18 cellular contexts compared by ENCODE assay signal in the genomic region with DNA sequence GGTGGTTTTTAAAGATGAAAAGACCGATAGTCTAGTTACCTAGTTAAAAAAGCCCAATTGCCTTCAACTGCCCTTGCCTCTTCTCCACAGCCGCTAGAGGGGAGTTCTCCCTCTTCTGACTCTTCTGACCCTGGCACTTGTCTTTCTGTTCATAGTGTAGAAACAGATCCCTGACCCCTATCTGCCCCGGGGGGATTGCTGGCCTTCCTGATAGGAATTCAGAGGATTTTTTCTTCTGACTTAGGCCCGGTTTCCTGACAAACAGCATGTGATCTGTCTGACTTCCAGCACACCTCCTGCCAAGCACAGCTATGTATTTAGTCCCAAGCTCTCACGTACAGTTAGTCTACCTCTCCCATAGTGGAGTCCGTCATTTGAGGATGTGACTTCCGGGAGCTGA. TPM values are rescaled to one million over a fixed set of nuclear protein-coding genes. Genes with fewer than 3 reads are reported as not detected.
DNase-seq lines count a peak whose midpoint lies in the region; ATAC-seq and TF ChIP-seq lines count a peak whose summit lies in the region.
"Had no signal": no experiment of that assay in that cellular context is flagged by ENCODE, and none has a peak within 500 bp of the region (broad histone marks: within the 10 kb centered on the region; RNA-seq: fewer than 3 reads in every experiment).

No MANE protein-coding gene starts in this region.

- DNase-seq in COLO829 (ENCODE audit: low spot score) = peak; percentile 72
- DNase-seq in iris pigment epithelial cell (ENCODE audit: low read depth) = peak; percentile 24
- peak in 3 of 5 donors; percentile 30 to 62 (median 33) for DNase-seq in ovary
- no peak for DNase-seq in middle frontal gyrus (ENCODE audit: extremely low spot score, low spot score)
- DNase-seq in naive thymus-derived CD4-positive, alpha-beta T cell = no peak
- DNase-seq in NCI-H524 treated with DMSO at 0.1 percent for 48 hours (lab: John Stamatoyannopoulos, UW) = no peak
- DNase-seq: activated naive CD4-positive, alpha-beta T cell; Calu3; effector CD4-positive, alpha-beta T cell; hypothalamus had no signal

- CTCF ChIA-PET in naive thymus-derived CD4-positive, alpha-beta T cell (lab: Charles Lee) = no interaction called here

- H3K4me3 ChIP-seq in ovary = no peak overlapping the region
- no peak overlapping the region for H3K4me3 ChIP-seq in naive thymus-derived CD4-positive, alpha-beta T cell (ENCODE audit: low read length)

- intact Hi-C loops in ovary (cut with DNase I) = no loop called here
- intact Hi-C loops in naive thymus-derived CD4-positive, alpha-beta T cell (cut with micrococcal nuclease) = no loop called here

- WGBS in ovary, 3 donors = 31 to 40% (median 37%) methylated on average over 7 of the region's 7 CpGs

- no peaks in the 10 kb centered on the region for H3K36me3 ChIP-seq in ovary
- H3K36me3 ChIP-seq in naive thymus-derived CD4-positive, alpha-beta T cell (ENCODE audit: control insufficient read depth in 2 of 3, insufficient read depth in 3 of 3, low read length in 3 of 3) = peaks cover 0 to 2% (median 0%) of the 10 kb centered on the region in 3 experiments

- H3K9me3 ChIP-seq in ovary = no peaks in the 10 kb centered on the region
- H3K9me3 ChIP-seq in naive thymus-derived CD4-positive, alpha-beta T cell (ENCODE audit: control insufficient read depth in 2 of 3, low read length in 3 of 3) = peaks cover 0 to 9% (median 6%) of the 10 kb centered on the region in 3 experiments

- peaks cover 13% of the 10 kb centered on the region for H3K4me1 ChIP-seq in ovary (ENCODE audit: insufficient read depth)
- H3K4me1 ChIP-seq in naive thymus-derived CD4-positive, alpha-beta T cell (ENCODE audit: control insufficient read depth in 2 of 2, insufficient read depth in 2 of 2, low read length in 2 of 2) = peaks cover 0 to 8% of the 10 kb centered on the region in 2 donors

- POLR2A ChIA-PET in naive thymus-derived CD4-positive, alpha-beta T cell (lab: Charles Lee) = interaction anchor here (0.6 to 20.3 kb wide), 2 partner anchors 14 to 322 kb away, joined by 3 to 329 read pairs; a partner anchor contains a TSS

- no peaks in the 10 kb centered on the region for H3K27me3 Mint-ChIP-seq in naive thymus-derived CD4-positive, alpha-beta T cell

- no peaks in the 10 kb centered on the region for H3K27me3 ChIP-seq in ovary
- no peaks in the 10 kb centered on the region for H3K27me3 ChIP-seq in naive thymus-derived CD4-positive, alpha-beta T cell (ENCODE audit: control insufficient read depth in 2 of 2, insufficient read depth in 2 of 2, low read length in 2 of 2)
- H3K27me3 ChIP-seq: brain microvascular endothelial cell had no signal

- H3K27ac ChIP-seq in VCaP = peak overlapping the region; percentile 72
- peak overlapping the region in 1 of 2 donors; percentile 21 for H3K27ac ChIP-seq in ovary
- H3K27ac ChIP-seq in naive thymus-derived CD4-positive, alpha-beta T cell (ENCODE audit: low read depth, low read length) = no peak overlapping the region
- H3K27ac ChIP-seq: brain microvascular endothelial cell had no signal

- H3K27ac Mint-ChIP-seq in naive thymus-derived CD4-positive, alpha-beta T cell = peak overlapping the region in 4 of 9 donors; percentile 11 to 73 (median 45)

- TF ChIP-seq CTCF in VCaP (conservative IDR thresholded peaks at IDR 0.05) = no peak; the same call in 1 of the 2 replicates
- no peak for TF ChIP-seq CTCF in ovary (IDR thresholded peaks at IDR 0.05)

- peaks cover 0 to 8% (median 4%) of the 10 kb centered on the region in 11 donors for H3K9me3 Mint-ChIP-seq in naive thymus-derived CD4-positive, alpha-beta T cell

- H3K4me1 Mint-ChIP-seq in naive thymus-derived CD4-positive, alpha-beta T cell = peaks cover 4 to 21% (median 17%) of the 10 kb centered on the region in 7 donors

- ATAC-seq in naive thymus-derived CD4-positive, alpha-beta T cell = no peak
- ATAC-seq in GM18909 (IDR thresholded peaks at IDR 0.05; ENCODE audit: poor library complexity, unreplicated experiment) = no peak
- ATAC-seq: activated CD4-positive, CD25-positive, alpha-beta regulatory T cell treated with anti-CD3 and anti-CD28 coated beads, Interleukin-2, amount 50 U/mL, for 24 hours; Right ventricle myocardium inferior had no signal

- H3K4me3 Mint-ChIP-seq in naive thymus-derived CD4-positive, alpha-beta T cell = no peak overlapping the region

- peaks cover 8 to 24% (median 14%) of the 10 kb centered on the region in 5 donors for H3K36me3 Mint-ChIP-seq in naive thymus-derived CD4-positive, alpha-beta T cell

- TF ChIP-seq EP300 in ovary (IDR thresholded peaks at IDR 0.05) = no peak

- no peak for TF ChIP-seq POLR2A in ovary (IDR thresholded peaks at IDR 0.05)

RNA-seq across cellular contexts. Expression of a gene that starts 5.0 kb away (rescaled TPM):
- 10 to 100 TPM in 5 of 7 donors, 1 to 10 TPM in 2; 6.4 to 39.6 (median 16.0) TPM for total RNA-seq in ovary
- polyA plus RNA-seq in ovary = 10 to 100 TPM in 1 of 2 donors, 1 to 10 TPM in 1; 8.2 to 22.5 TPM
- 10 to 100 TPM; 15.7 to 21.7 (median 19.8) TPM for total RNA-seq in naive thymus-derived CD4-positive, alpha-beta T cell
- 10 to 100 TPM in 1 of 2 donors, 1 to 10 TPM in 1; 8.0 to 11.6 TPM for polyA plus RNA-seq in naive thymus-derived CD4-positive, alpha-beta T cell

RNA-seq across cellular contexts. Expression of a gene that starts 18.5 kb away (rescaled TPM):
- 100 to 1,000 TPM in 4 of 7 donors, 10 to 100 TPM in 3; 93.5 to 211 (median 106) TPM for total RNA-seq in ovary
- polyA plus RNA-seq in ovary = 100 to 1,000 TPM; 139 to 159 TPM
- 100 to 1,000 TPM in 3 of 5 experiments, 10 to 100 TPM in 2; 86.2 to 136 (median 130) TPM for total RNA-seq in naive thymus-derived CD4-positive, alpha-beta T cell
- 100 to 1,000 TPM; 256 to 372 TPM for polyA plus RNA-seq in naive thymus-derived CD4-positive, alpha-beta T cell

RNA-seq across cellular contexts. Expression of a gene that starts 51.5 kb away (rescaled TPM):
- not detected for total RNA-seq in ovary
- not detected for polyA plus RNA-seq in ovary
- not detected for total RNA-seq in naive thymus-derived CD4-positive, alpha-beta T cell
- not detected for polyA plus RNA-seq in naive thymus-derived CD4-positive, alpha-beta T cell
- total RNA-seq: Calu3; left cardiac atrium; renal cortical epithelial cell; Right ventricle myocardium inferior; T-helper 2 cell treated with Interferon-gamma antibody and Interleukin-4, amounts not matched to agents 100 ng/mL and 5 ng/mL, for 36 hours had no signal

Comparison
In these comparisons a context has a peak if more than half of its experiments do, and no peak if none do; other contexts are left out.
1. DNase-seq: peak in COLO829 (single experiment), iris pigment epithelial cell (single experiment) and ovary (3 of 5); none in middle frontal gyrus (single experiment), naive thymus-derived CD4-positive, alpha-beta T cell (0 of 9) and NCI-H524 treated with DMSO at 0.1 percent for 48 hours (single experiment).